ENCODE assay signal across 20 cellular contexts in genomic region chr19:1932395-1932794, GRCh38.
"Had no signal": no experiment of that assay in that cellular context is flagged by ENCODE, and none has a peak within 500 bp of the region (broad histone marks: within the 10 kb centered on the region; RNA-seq: fewer than 3 reads in every experiment).

No MANE protein-coding gene starts in this region.

- H3K4me3 Mint-ChIP-seq: natural killer cell treated with Interleukin-12 subunit alpha and Interleukin-12 subunit beta and Interleukin-15 and Interleukin-18, amount 100 ng/mL, for 72 hours had no signal

- H3K27ac Mint-ChIP-seq: natural killer cell treated with Interleukin-12 subunit alpha and Interleukin-12 subunit beta and Interleukin-15 and Interleukin-18, amount 100 ng/mL, for 72 hours had no signal

- H3K27me3 ChIP-seq: gastrocnemius medialis, spleen, suprapubic skin, thyroid gland had no signal

- DNase-seq: cortex of kidney; effector memory CD4-positive, alpha-beta T cell; gastrocnemius medialis; islet precursor cell; mammary epithelial cell; psoas muscle; retina; spleen; stimulated activated CD4-positive, alpha-beta T cell treated with anti-CD3 and anti-CD28 coated beads, Interleukin-2, amount 100 ng/mL, for 24 hours; stimulated activated CD4-positive, alpha-beta T cell treated with anti-CD3 and anti-CD28 coated beads, Interleukin-4, amount 100 ng/mL, for 4 hours; stimulated activated naive CD8-positive, alpha-beta T cell treated with anti-CD3 and anti-CD28 coated beads, Interleukin-15, Interleukin-2, amounts not matched to agents 100 U/mL and 50 U/mL, for 24 hours; thyroid gland had no signal

- H2AFZ ChIP-seq: parathyroid adenoma had no signal

- ATAC-seq: gastrocnemius medialis; left lobe of liver; natural killer cell treated with Interleukin-12 subunit alpha and Interleukin-12 subunit beta and Interleukin-15 and Interleukin-18, amount 100 ng/mL, for 72 hours; psoas muscle; sciatic nerve; stimulated activated naive CD8-positive, alpha-beta T cell treated with anti-CD3 and anti-CD28 coated beads, Interleukin-15, Interleukin-2, amounts not matched to agents 100 U/mL and 50 U/mL, for 24 hours had no signal

- H3K4me3 ChIP-seq: esophagus muscularis mucosa, gastrocnemius medialis, psoas muscle, spleen, suprapubic skin, thyroid gland had no signal

- H3K36me3 ChIP-seq: esophagus muscularis mucosa, gastrocnemius medialis, spleen, suprapubic skin, thyroid gland had no signal

- H3K27me3 Mint-ChIP-seq: natural killer cell treated with Interleukin-12 subunit alpha and Interleukin-12 subunit beta and Interleukin-15 and Interleukin-18, amount 100 ng/mL, for 72 hours; type B pancreatic cell had no signal

- H3K9me3 Mint-ChIP-seq: type B pancreatic cell had no signal

- H3K79me2 ChIP-seq: parathyroid adenoma had no signal

- H3K27ac ChIP-seq: epithelial cell of prostate, esophagus muscularis mucosa, gastrocnemius medialis, parathyroid adenoma, psoas muscle, suprapubic skin, thyroid gland had no signal

- H3K36me3 Mint-ChIP-seq: natural killer cell treated with Interleukin-12 subunit alpha and Interleukin-12 subunit beta and Interleukin-15 and Interleukin-18, amount 100 ng/mL, for 72 hours had no signal
